ENCODE assay signal across 23 cellular contexts in genomic region chr11:65089621-65090020, GRCh38. TPM values are rescaled to one million over a fixed set of nuclear protein-coding genes. Genes with fewer than 3 reads are reported as not detected.
A peak's percentile ranks its signal among the peaks of the same experiment; 100 is the strongest.
DNase-seq lines count a peak whose midpoint lies in the region; ATAC-seq and TF ChIP-seq lines count a peak whose summit lies in the region.
"Had no signal": no experiment of that assay in that cellular context is flagged by ENCODE, and none has a peak within 500 bp of the region (broad histone marks: within the 10 kb centered on the region; RNA-seq: fewer than 3 reads in every experiment).

No MANE protein-coding gene starts in this region.

- no peaks in the 10 kb centered on the region for H3K27me3 Mint-ChIP-seq in activated naive CD8-positive, alpha-beta T cell treated with anti-CD3 and anti-CD28 coated beads, Interleukin-2, amount 10 ng/mL, durations not matched to agents 7 days and 5 days
- H3K27me3 Mint-ChIP-seq in activated naive CD8-positive, alpha-beta T cell treated with anti-CD3 and anti-CD28 coated beads, Interleukin-2, amount 50 U/mL, for 24 hours = no peaks in the 10 kb centered on the region
- no peaks in the 10 kb centered on the region for H3K27me3 Mint-ChIP-seq in activated T-helper 17 cell treated with anti-CD3 and anti-CD28 coated beads, Interleukin-2, amount 50 U/mL, for 72 hours
- H3K27me3 Mint-ChIP-seq in neural progenitor cell (ENCODE audit: insufficient read depth, low read depth) = peaks cover 9% of the 10 kb centered on the region

- ATAC-seq in activated naive CD8-positive, alpha-beta T cell treated with anti-CD3 and anti-CD28 coated beads, Interleukin-2, amount 10 ng/mL, durations not matched to agents 7 days and 5 days (ENCODE audit: low read depth) = no peak
- no peak for ATAC-seq in activated naive CD8-positive, alpha-beta T cell treated with anti-CD3 and anti-CD28 coated beads, Interleukin-2, amount 50 U/mL, for 24 hours
- ATAC-seq in activated T-helper 17 cell treated with anti-CD3 and anti-CD28 coated beads, Interleukin-2, amount 50 U/mL, for 72 hours (replicated peaks) = no peak
- ATAC-seq: HepG2, PC-3 had no signal

- H3K27me3 ChIP-seq in KMS-11 (ENCODE audit: insufficient read depth, low read depth) (no peaks in the 10 kb centered on the region), trophoblast cell (ENCODE audit: insufficient read depth, low read length) (no peaks in the 10 kb centered on the region), neural progenitor cell (no peaks in the 10 kb centered on the region)
- H3K27me3 ChIP-seq: SJSA1 had no signal

- H4K20me1 ChIP-seq in KMS-11 (ENCODE audit: insufficient read depth) (no peaks in the 10 kb centered on the region), neural progenitor cell (ENCODE audit: low read depth) (no peaks in the 10 kb centered on the region)

- DNase-seq in activated naive CD8-positive, alpha-beta T cell treated with anti-CD3 and anti-CD28 coated beads, Interleukin-2, amount 10 ng/mL, durations not matched to agents 7 days and 5 days = no peak
- no peak for DNase-seq in activated naive CD8-positive, alpha-beta T cell treated with anti-CD3 and anti-CD28 coated beads, Interleukin-2, amount 50 U/mL, for 24 hours
- DNase-seq in trophoblast cell (no peak), caudate nucleus (lab: John Stamatoyannopoulos, UW) (no peak), T-helper 9 cell (no peak), neural progenitor cell (ENCODE audit: low spot score) (no peak)
- DNase-seq: 8988T, H7, KBM-7, NCI-H1092 treated with DMSO at 0.1 percent for 48 hours, NCI-H1436, NCI-H187, NCI-H2081 treated with DMSO at 0.1 percent for 48 hours, NCI-H2171, NCI-H226, NCI-H510A, NCI-H69, PC-3, Right ventricle myocardium superior had no signal

- no peak overlapping the region for H3K14ac ChIP-seq in trophoblast cell (ENCODE audit: low read length)

- POLR2A ChIA-PET in activated naive CD8-positive, alpha-beta T cell treated with anti-CD3 and anti-CD28 coated beads, Interleukin-2, amount 10 ng/mL, durations not matched to agents 7 days and 5 days (lab: Charles Lee) = interaction anchor here (1.1 to 1.5 kb wide), 2 partner anchors 9 to 75 kb away, joined by 4 read pairs; partner anchors contain the start of gene ARL2

- H3K9me3 ChIP-seq in trophoblast cell (ENCODE audit: insufficient read depth, low read depth, low read length) (no peaks in the 10 kb centered on the region), neural progenitor cell (ENCODE audit: low read depth) (no peaks in the 10 kb centered on the region)
- H3K9me3 ChIP-seq: SJSA1 had no signal

- H3K4ac ChIP-seq in trophoblast cell (ENCODE audit: low read depth, low read length) = no peak overlapping the region

- H3K36me3 Mint-ChIP-seq in activated naive CD8-positive, alpha-beta T cell treated with anti-CD3 and anti-CD28 coated beads, Interleukin-2, amount 10 ng/mL, durations not matched to agents 7 days and 5 days = peaks cover 12% of the 10 kb centered on the region
- peaks cover 13% of the 10 kb centered on the region for H3K36me3 Mint-ChIP-seq in activated naive CD8-positive, alpha-beta T cell treated with anti-CD3 and anti-CD28 coated beads, Interleukin-2, amount 50 U/mL, for 24 hours (ENCODE audit: low read depth)
- peaks cover 43% of the 10 kb centered on the region for H3K36me3 Mint-ChIP-seq in activated T-helper 17 cell treated with anti-CD3 and anti-CD28 coated beads, Interleukin-2, amount 50 U/mL, for 72 hours (ENCODE audit: low read depth)
- peaks cover 4% of the 10 kb centered on the region for H3K36me3 Mint-ChIP-seq in neural progenitor cell

- H3K18ac ChIP-seq in trophoblast cell (ENCODE audit: low read length) = no peak overlapping the region

- H3K4me3 Mint-ChIP-seq in activated naive CD8-positive, alpha-beta T cell treated with anti-CD3 and anti-CD28 coated beads, Interleukin-2, amount 10 ng/mL, durations not matched to agents 7 days and 5 days = no peak overlapping the region
- H3K4me3 Mint-ChIP-seq in activated naive CD8-positive, alpha-beta T cell treated with anti-CD3 and anti-CD28 coated beads, Interleukin-2, amount 50 U/mL, for 24 hours = no peak overlapping the region
- H3K4me3 Mint-ChIP-seq in activated T-helper 17 cell treated with anti-CD3 and anti-CD28 coated beads, Interleukin-2, amount 50 U/mL, for 72 hours = no peak overlapping the region
- no peak overlapping the region for H3K4me3 Mint-ChIP-seq in neural progenitor cell

- H3K4me3 ChIP-seq in KMS-11 (IDR thresholded peaks at IDR 0.05; ENCODE audit: insufficient read depth, low read depth, low read length) (no peak overlapping the region), trophoblast cell (ENCODE audit: low read depth, low read length) (peak overlapping the region; percentile 20), neural progenitor cell (no peak overlapping the region)
- H3K4me3 ChIP-seq: SJSA1 had no signal

- peaks cover 12% of the 10 kb centered on the region; the same call in 1 of the 2 replicates for H3K79me2 ChIP-seq in KMS-11 (ENCODE audit: insufficient read depth, low read depth)
- H3K79me2 ChIP-seq in trophoblast cell (ENCODE audit: control insufficient read depth, insufficient read depth, low read length, poor library complexity) = peaks cover under 1% of the 10 kb centered on the region
- peaks cover 10% of the 10 kb centered on the region for H3K79me2 ChIP-seq in neural progenitor cell (ENCODE audit: low read depth)

- H2BK120ac ChIP-seq in trophoblast cell (ENCODE audit: insufficient read depth, low read length, poor library complexity) = no peak overlapping the region

- no peak overlapping the region for H2AFZ ChIP-seq in KMS-11 (ENCODE audit: low read depth)
- no peak overlapping the region for H2AFZ ChIP-seq in trophoblast cell (ENCODE audit: insufficient read depth, low read length, poor library complexity)
- no peak overlapping the region for H2AFZ ChIP-seq in neural progenitor cell (replicated peaks)

- no peak overlapping the region for H4K12ac ChIP-seq in trophoblast cell (ENCODE audit: low read depth, low read length)

- H3K36me3 ChIP-seq in KMS-11 (ENCODE audit: insufficient read depth) = no peaks in the 10 kb centered on the region
- H3K36me3 ChIP-seq in trophoblast cell (ENCODE audit: control insufficient read depth in 1 of 2, insufficient read depth in 2 of 2, low read length in 2 of 2) = peaks cover 30 to 46% of the 10 kb centered on the region in 2 experiments
- no peaks in the 10 kb centered on the region for H3K36me3 ChIP-seq in neural progenitor cell

- H3K4me1 ChIP-seq in KMS-11 (ENCODE audit: low read depth, poor library complexity, severe bottlenecking) (peaks cover 91% of the 10 kb centered on the region), trophoblast cell (ENCODE audit: control insufficient read depth in 1 of 2, insufficient read depth in 2 of 2, low read length in 2 of 2) (peaks cover 4 to 5% of the 10 kb centered on the region in 2 experiments), neural progenitor cell (peaks cover 6% of the 10 kb centered on the region)

- TF ChIP-seq CTCF in KMS-11 (conservative IDR thresholded peaks at IDR 0.05; ENCODE audit: low read depth, low read length) (no peak), neural progenitor cell (IDR thresholded peaks at IDR 0.05) (no peak)

- no peak overlapping the region for H3K23ac ChIP-seq in trophoblast cell (ENCODE audit: low read length)

- H3K9me3 Mint-ChIP-seq in activated naive CD8-positive, alpha-beta T cell treated with anti-CD3 and anti-CD28 coated beads, Interleukin-2, amount 10 ng/mL, durations not matched to agents 7 days and 5 days = no peaks in the 10 kb centered on the region
- H3K9me3 Mint-ChIP-seq in activated naive CD8-positive, alpha-beta T cell treated with anti-CD3 and anti-CD28 coated beads, Interleukin-2, amount 50 U/mL, for 24 hours = no peaks in the 10 kb centered on the region
- H3K9me3 Mint-ChIP-seq in activated T-helper 17 cell treated with anti-CD3 and anti-CD28 coated beads, Interleukin-2, amount 50 U/mL, for 72 hours = no peaks in the 10 kb centered on the region
- no peaks in the 10 kb centered on the region for H3K9me3 Mint-ChIP-seq in neural progenitor cell

- H4K91ac ChIP-seq in trophoblast cell (ENCODE audit: low read depth, low read length) = no peak overlapping the region

- H3F3A ChIP-seq in neural progenitor cell (ENCODE audit: low read depth) = peaks cover 2% of the 10 kb centered on the region

- no peak overlapping the region for H2BK12ac ChIP-seq in trophoblast cell (ENCODE audit: low read length)

- H2AK5ac ChIP-seq in trophoblast cell (ENCODE audit: low read length) = no peak overlapping the region

- peak overlapping the region; percentile 82 for H3K27ac ChIP-seq in KMS-11
- H3K27ac ChIP-seq in trophoblast cell (ENCODE audit: low read depth, low read length) = no peak overlapping the region
- no peak overlapping the region for H3K27ac ChIP-seq in caudate nucleus (ENCODE audit: low read depth, low read length)
- H3K27ac ChIP-seq in neural progenitor cell = no peak overlapping the region
- H3K27ac ChIP-seq: SJSA1 had no signal

- H3K9ac ChIP-seq in KMS-11 (peak overlapping the region; percentile 43; the same call in 1 of the 2 replicates), trophoblast cell (ENCODE audit: low read length) (no peak overlapping the region), neural progenitor cell (no peak overlapping the region)

- WGBS in trophoblast cell (ENCODE audit: extremely low coverage, insufficient coverage, insufficient read length) = no CpG with 5 or more reads among the region's 4 CpGs

- H4K8ac ChIP-seq in trophoblast cell (ENCODE audit: low read depth, low read length) = no peak overlapping the region

- peak overlapping the region; percentile 68 for H3K4me2 ChIP-seq in KMS-11
- no peak overlapping the region for H3K4me2 ChIP-seq in trophoblast cell (ENCODE audit: low read length)
- H3K4me2 ChIP-seq in neural progenitor cell = no peak overlapping the region

- peak overlapping the region; percentile 63 for H3K27ac Mint-ChIP-seq in activated naive CD8-positive, alpha-beta T cell treated with anti-CD3 and anti-CD28 coated beads, Interleukin-2, amount 10 ng/mL, durations not matched to agents 7 days and 5 days
- no peak overlapping the region for H3K27ac Mint-ChIP-seq in activated naive CD8-positive, alpha-beta T cell treated with anti-CD3 and anti-CD28 coated beads, Interleukin-2, amount 50 U/mL, for 24 hours
- peak overlapping the region; percentile 33 for H3K27ac Mint-ChIP-seq in activated T-helper 17 cell treated with anti-CD3 and anti-CD28 coated beads, Interleukin-2, amount 50 U/mL, for 72 hours
- H3K27ac Mint-ChIP-seq in neural progenitor cell = no peak overlapping the region

- H3K4me1 Mint-ChIP-seq in activated naive CD8-positive, alpha-beta T cell treated with anti-CD3 and anti-CD28 coated beads, Interleukin-2, amount 10 ng/mL, durations not matched to agents 7 days and 5 days = peaks cover 12% of the 10 kb centered on the region
- peaks cover 12% of the 10 kb centered on the region for H3K4me1 Mint-ChIP-seq in activated naive CD8-positive, alpha-beta T cell treated with anti-CD3 and anti-CD28 coated beads, Interleukin-2, amount 50 U/mL, for 24 hours
- peaks cover 11% of the 10 kb centered on the region for H3K4me1 Mint-ChIP-seq in activated T-helper 17 cell treated with anti-CD3 and anti-CD28 coated beads, Interleukin-2, amount 50 U/mL, for 72 hours
- H3K4me1 Mint-ChIP-seq in neural progenitor cell = peaks cover 8% of the 10 kb centered on the region

- no peak overlapping the region for H2BK5ac ChIP-seq in trophoblast cell (ENCODE audit: low read depth, low read length, poor library complexity)

- peaks cover 1% of the 10 kb centered on the region for H3K79me1 ChIP-seq in trophoblast cell (ENCODE audit: low read length)

RNA-seq across cellular contexts. Expression of gene ZFPL1, which starts 5.6 kb away (rescaled TPM):
- 10 to 100 TPM; 37.3 to 41.2 TPM for total RNA-seq in activated naive CD8-positive, alpha-beta T cell treated with anti-CD3 and anti-CD28 coated beads, Interleukin-2, amount 10 ng/mL, durations not matched to agents 7 days and 5 days
- 10 to 100 TPM; 25.2 to 36.3 TPM for total RNA-seq in activated T-helper 17 cell treated with anti-CD3 and anti-CD28 coated beads, Interleukin-2, amount 50 U/mL, for 72 hours
- polyA plus RNA-seq in trophoblast cell (2013) = 66.5 and 69.3 TPM in 2 replicates
- 12.6 and 36.1 TPM in 2 replicates for total RNA-seq in neural progenitor cell (ENCODE audit: low replicate concordance)

RNA-seq across cellular contexts. Expression of gene CDCA5, which starts 5.8 kb away (rescaled TPM):
- 10 to 100 TPM; 85.5 to 95.7 TPM for total RNA-seq in activated naive CD8-positive, alpha-beta T cell treated with anti-CD3 and anti-CD28 coated beads, Interleukin-2, amount 10 ng/mL, durations not matched to agents 7 days and 5 days
- 100 to 1,000 TPM in 1 of 2 donors, 10 to 100 TPM in 1; 99.5 to 127 TPM for total RNA-seq in activated T-helper 17 cell treated with anti-CD3 and anti-CD28 coated beads, Interleukin-2, amount 50 U/mL, for 72 hours
- polyA plus RNA-seq in trophoblast cell (2013) = 23.9 and 24.5 TPM in 2 replicates
- 46.7 and 57.3 TPM in 2 replicates for total RNA-seq in neural progenitor cell (ENCODE audit: low replicate concordance)

RNA-seq across cellular contexts. Expression of gene VPS51, which starts 6.4 kb away (rescaled TPM):
- 100 to 1,000 TPM; 130 to 138 TPM for total RNA-seq in activated naive CD8-positive, alpha-beta T cell treated with anti-CD3 and anti-CD28 coated beads, Interleukin-2, amount 10 ng/mL, durations not matched to agents 7 days and 5 days
- total RNA-seq in activated T-helper 17 cell treated with anti-CD3 and anti-CD28 coated beads, Interleukin-2, amount 50 U/mL, for 72 hours = 10 to 100 TPM; 71.8 to 80.6 TPM
- 51.4 and 52.0 TPM in 2 replicates for polyA plus RNA-seq in trophoblast cell (2013)
- total RNA-seq in neural progenitor cell (ENCODE audit: low replicate concordance) = 80.4 and 252 TPM in 2 replicates

RNA-seq across cellular contexts. Expression of gene TM7SF2, which starts 22.1 kb away (rescaled TPM):
- total RNA-seq in activated naive CD8-positive, alpha-beta T cell treated with anti-CD3 and anti-CD28 coated beads, Interleukin-2, amount 10 ng/mL, durations not matched to agents 7 days and 5 days = 10 to 100 TPM; 26.1 to 26.2 TPM
- 10 to 100 TPM; 19.7 to 20.1 TPM for total RNA-seq in activated T-helper 17 cell treated with anti-CD3 and anti-CD28 coated beads, Interleukin-2, amount 50 U/mL, for 72 hours
- polyA plus RNA-seq in trophoblast cell (2013) = 65.1 and 67.5 TPM in 2 replicates
- total RNA-seq in neural progenitor cell (ENCODE audit: low replicate concordance) = 36.1 and 109 TPM in 2 replicates

RNA-seq across cellular contexts. Expression of gene ZNHIT2, which starts 27.9 kb away (rescaled TPM):
- total RNA-seq in activated naive CD8-positive, alpha-beta T cell treated with anti-CD3 and anti-CD28 coated beads, Interleukin-2, amount 10 ng/mL, durations not matched to agents 7 days and 5 days = 10 to 100 TPM; 11.1 to 11.9 TPM
- total RNA-seq in activated T-helper 17 cell treated with anti-CD3 and anti-CD28 coated beads, Interleukin-2, amount 50 U/mL, for 72 hours = 10 to 100 TPM in 1 of 2 donors, 1 to 10 TPM in 1; 6.3 to 10.0 TPM
- 5.8 and 5.9 TPM in 2 replicates for polyA plus RNA-seq in trophoblast cell (2013)
- 1.5 and 8.1 TPM in 2 replicates for total RNA-seq in neural progenitor cell (ENCODE audit: low replicate concordance)

Comparison
In these comparisons a context has a peak if more than half of its experiments do, and no peak if none do; other contexts are left out.
1. H3K27ac Mint-ChIP-seq: peak in activated naive CD8-positive, alpha-beta T cell treated with anti-CD3 and anti-CD28 coated beads, Interleukin-2, amount 10 ng/mL, durations not matched to agents 7 days and 5 days (single experiment) and activated T-helper 17 cell treated with anti-CD3 and anti-CD28 coated beads, Interleukin-2, amount 50 U/mL, for 72 hours (single experiment); none in activated naive CD8-positive, alpha-beta T cell treated with anti-CD3 and anti-CD28 coated beads, Interleukin-2, amount 50 U/mL, for 24 hours (single experiment) and neural progenitor cell (single experiment).